1 cellular context compared by ENCODE assay signal in the genomic region with DNA sequence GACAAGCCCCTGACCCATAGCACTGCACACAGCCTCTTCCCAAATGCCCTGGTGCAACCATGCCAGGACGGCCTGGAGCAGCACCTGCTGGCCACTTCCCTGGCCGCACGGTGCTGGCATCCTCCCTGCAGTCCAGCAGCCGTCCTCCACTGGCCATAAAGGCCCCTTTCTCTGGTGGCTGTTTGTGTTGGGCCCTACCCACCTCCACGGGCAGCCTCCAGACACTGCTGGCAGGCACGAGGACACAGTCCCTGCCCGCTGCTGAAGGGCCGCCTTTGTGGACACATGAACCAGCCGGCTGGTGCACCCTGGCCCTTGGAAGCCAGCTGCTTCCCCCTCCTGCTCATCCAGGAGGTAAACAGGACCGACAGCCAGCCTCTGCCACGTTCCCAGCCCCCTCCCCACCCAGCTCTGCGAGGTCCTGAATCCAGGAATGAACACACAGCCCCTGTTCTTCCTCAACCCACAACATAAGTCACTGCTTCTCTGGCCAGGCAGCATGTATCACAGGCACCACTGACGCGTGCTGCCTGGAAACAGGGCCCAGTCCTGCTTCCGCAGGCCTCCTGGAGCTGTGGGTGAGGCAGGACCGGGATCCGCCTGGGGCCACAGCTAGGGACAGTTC.
TF ChIP-seq lines count a peak whose summit lies in the region.

No MANE protein-coding gene starts in this region.

TF ChIP-seq in HepG2, 621 proteins besides CTCF, POLR2A, EP300 and RAD21 (continued from another document and continues in another):
- peak; percentile 57; the same call in 1 of the 2 replicates for TF ChIP-seq ZNF775 (CRISPR knock-in tag; IDR thresholded peaks at IDR 0.05; ENCODE audit: borderline replicate concordance)
- no peak for TF ChIP-seq ZSCAN20 (CRISPR knock-in tag; IDR thresholded peaks at IDR 0.05; ENCODE audit: borderline replicate concordance)
- 0 out of 2 replicates have a peak, but pooled peaks have one; percentile 15 for TF ChIP-seq BCL6 (CRISPR knock-in tag; IDR thresholded peaks at IDR 0.05)
- 0 out of 2 replicates have a peak, but pooled peaks have one; percentile 19 for TF ChIP-seq KDM1A (CRISPR knock-in tag; IDR thresholded peaks at IDR 0.05)
- TF ChIP-seq NCOR1 (IDR thresholded peaks at IDR 0.05; ENCODE audit: borderline replicate concordance, low read length): no peak
- 0 out of 2 replicates have a peak, but pooled peaks have one; percentile 31 for TF ChIP-seq ZNF792 (CRISPR knock-in tag; IDR thresholded peaks at IDR 0.05)
- TF ChIP-seq KDM3A (CRISPR knock-in tag; IDR thresholded peaks at IDR 0.05; ENCODE audit: low read depth): peak; percentile 59; the same call in 1 of the 2 replicates
- TF ChIP-seq JUNB (CRISPR knock-in tag; IDR thresholded peaks at IDR 0.05; ENCODE audit: borderline replicate concordance): no peak
- peak; percentile 22; the same call in 1 of the 2 replicates for TF ChIP-seq EED (CRISPR knock-in tag; IDR thresholded peaks at IDR 0.05)
- no peak for TF ChIP-seq SMARCC2 (IDR thresholded peaks at IDR 0.05)
- TF ChIP-seq MED8 (CRISPR knock-in tag; IDR thresholded peaks at IDR 0.05; ENCODE audit: insufficient replicate concordance): no peak
- TF ChIP-seq CAMTA2 (CRISPR knock-in tag; IDR thresholded peaks at IDR 0.05; ENCODE audit: borderline replicate concordance): no peak
- TF ChIP-seq KDM5A (IDR thresholded peaks at IDR 0.05; ENCODE audit: borderline replicate concordance, low read length): no peak
- no peak for TF ChIP-seq ZNF160 (CRISPR knock-in tag; IDR thresholded peaks at IDR 0.05)
- TF ChIP-seq, protein P1, sequence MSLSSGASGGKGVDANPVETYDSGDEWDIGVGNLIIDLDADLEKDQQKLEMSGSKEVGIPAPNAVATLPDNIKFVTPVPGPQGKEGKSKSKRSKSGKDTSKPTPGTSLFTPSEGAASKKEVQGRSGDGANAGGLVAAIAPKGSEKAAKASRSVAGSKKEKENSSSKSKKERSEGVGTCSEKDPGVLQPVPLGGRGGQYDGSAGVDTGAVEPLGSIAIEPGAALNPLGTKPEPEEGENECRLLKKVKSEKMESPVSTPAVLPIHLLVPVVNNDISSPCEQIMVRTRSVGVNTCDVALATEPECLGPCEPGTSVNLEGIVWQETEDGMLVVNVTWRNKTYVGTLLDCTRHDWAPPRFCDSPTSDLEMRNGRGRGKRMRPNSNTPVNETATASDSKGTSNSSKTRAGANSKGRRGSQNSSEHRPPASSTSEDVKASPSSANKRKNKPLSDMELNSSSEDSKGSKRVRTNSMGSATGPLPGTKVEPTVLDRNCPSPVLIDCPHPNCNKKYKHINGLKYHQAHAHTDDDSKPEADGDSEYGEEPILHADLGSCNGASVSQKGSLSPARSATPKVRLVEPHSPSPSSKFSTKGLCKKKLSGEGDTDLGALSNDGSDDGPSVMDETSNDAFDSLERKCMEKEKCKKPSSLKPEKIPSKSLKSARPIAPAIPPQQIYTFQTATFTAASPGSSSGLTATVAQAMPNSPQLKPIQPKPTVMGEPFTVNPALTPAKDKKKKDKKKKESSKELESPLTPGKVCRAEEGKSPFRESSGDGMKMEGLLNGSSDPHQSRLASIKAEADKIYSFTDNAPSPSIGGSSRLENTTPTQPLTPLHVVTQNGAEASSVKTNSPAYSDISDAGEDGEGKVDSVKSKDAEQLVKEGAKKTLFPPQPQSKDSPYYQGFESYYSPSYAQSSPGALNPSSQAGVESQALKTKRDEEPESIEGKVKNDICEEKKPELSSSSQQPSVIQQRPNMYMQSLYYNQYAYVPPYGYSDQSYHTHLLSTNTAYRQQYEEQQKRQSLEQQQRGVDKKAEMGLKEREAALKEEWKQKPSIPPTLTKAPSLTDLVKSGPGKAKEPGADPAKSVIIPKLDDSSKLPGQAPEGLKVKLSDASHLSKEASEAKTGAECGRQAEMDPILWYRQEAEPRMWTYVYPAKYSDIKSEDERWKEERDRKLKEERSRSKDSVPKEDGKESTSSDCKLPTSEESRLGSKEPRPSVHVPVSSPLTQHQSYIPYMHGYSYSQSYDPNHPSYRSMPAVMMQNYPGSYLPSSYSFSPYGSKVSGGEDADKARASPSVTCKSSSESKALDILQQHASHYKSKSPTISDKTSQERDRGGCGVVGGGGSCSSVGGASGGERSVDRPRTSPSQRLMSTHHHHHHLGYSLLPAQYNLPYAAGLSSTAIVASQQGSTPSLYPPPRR (CRISPR knock-in tag; IDR thresholded peaks at IDR 0.05; ENCODE audit: borderline replicate concordance): peak; percentile 49
- TF ChIP-seq ZNF468 (CRISPR knock-in tag; IDR thresholded peaks at IDR 0.05): 0 out of 2 replicates have a peak, but pooled peaks have one; percentile 44
- TF ChIP-seq, protein P2, sequence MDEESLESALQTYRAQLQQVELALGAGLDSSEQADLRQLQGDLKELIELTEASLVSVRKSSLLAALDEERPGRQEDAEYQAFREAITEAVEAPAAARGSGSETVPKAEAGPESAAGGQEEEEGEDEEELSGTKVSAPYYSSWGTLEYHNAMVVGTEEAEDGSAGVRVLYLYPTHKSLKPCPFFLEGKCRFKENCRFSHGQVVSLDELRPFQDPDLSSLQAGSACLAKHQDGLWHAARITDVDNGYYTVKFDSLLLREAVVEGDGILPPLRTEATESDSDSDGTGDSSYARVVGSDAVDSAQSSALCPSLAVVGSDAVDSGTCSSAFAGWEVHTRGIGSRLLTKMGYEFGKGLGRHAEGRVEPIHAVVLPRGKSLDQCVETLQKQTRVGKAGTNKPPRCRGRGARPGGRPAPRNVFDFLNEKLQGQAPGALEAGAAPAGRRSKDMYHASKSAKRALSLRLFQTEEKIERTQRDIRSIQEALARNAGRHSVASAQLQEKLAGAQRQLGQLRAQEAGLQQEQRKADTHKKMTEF (CRISPR knock-in tag; IDR thresholded peaks at IDR 0.05): peak; percentile 73
- no peak for TF ChIP-seq EHMT2 (IDR thresholded peaks at IDR 0.05; ENCODE audit: borderline replicate concordance, low read depth, low read length)
- TF ChIP-seq, protein P3, sequence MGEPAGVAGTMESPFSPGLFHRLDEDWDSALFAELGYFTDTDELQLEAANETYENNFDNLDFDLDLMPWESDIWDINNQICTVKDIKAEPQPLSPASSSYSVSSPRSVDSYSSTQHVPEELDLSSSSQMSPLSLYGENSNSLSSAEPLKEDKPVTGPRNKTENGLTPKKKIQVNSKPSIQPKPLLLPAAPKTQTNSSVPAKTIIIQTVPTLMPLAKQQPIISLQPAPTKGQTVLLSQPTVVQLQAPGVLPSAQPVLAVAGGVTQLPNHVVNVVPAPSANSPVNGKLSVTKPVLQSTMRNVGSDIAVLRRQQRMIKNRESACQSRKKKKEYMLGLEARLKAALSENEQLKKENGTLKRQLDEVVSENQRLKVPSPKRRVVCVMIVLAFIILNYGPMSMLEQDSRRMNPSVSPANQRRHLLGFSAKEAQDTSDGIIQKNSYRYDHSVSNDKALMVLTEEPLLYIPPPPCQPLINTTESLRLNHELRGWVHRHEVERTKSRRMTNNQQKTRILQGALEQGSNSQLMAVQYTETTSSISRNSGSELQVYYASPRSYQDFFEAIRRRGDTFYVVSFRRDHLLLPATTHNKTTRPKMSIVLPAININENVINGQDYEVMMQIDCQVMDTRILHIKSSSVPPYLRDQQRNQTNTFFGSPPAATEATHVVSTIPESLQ (CRISPR knock-in tag; conservative IDR thresholded peaks at IDR 0.05): no peak
- no peak for TF ChIP-seq THAP11 (CRISPR knock-in tag; IDR thresholded peaks at IDR 0.05)
- TF ChIP-seq, protein P4, sequence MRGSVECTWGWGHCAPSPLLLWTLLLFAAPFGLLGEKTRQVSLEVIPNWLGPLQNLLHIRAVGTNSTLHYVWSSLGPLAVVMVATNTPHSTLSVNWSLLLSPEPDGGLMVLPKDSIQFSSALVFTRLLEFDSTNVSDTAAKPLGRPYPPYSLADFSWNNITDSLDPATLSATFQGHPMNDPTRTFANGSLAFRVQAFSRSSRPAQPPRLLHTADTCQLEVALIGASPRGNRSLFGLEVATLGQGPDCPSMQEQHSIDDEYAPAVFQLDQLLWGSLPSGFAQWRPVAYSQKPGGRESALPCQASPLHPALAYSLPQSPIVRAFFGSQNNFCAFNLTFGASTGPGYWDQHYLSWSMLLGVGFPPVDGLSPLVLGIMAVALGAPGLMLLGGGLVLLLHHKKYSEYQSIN (CRISPR knock-in tag; IDR thresholded peaks at IDR 0.05; ENCODE audit: borderline replicate concordance): no peak
- no peak for TF ChIP-seq ZNF367 (CRISPR knock-in tag; IDR thresholded peaks at IDR 0.05; ENCODE audit: borderline replicate concordance)
- peak; percentile 60 for TF ChIP-seq POLR2G (IDR thresholded peaks at IDR 0.05; ENCODE audit: low read depth, low read length)
- peak; percentile 62; the same call in 1 of the 2 replicates for TF ChIP-seq ARNT2 (CRISPR knock-in tag; IDR thresholded peaks at IDR 0.05; ENCODE audit: low read depth)
- TF ChIP-seq, protein P5, sequence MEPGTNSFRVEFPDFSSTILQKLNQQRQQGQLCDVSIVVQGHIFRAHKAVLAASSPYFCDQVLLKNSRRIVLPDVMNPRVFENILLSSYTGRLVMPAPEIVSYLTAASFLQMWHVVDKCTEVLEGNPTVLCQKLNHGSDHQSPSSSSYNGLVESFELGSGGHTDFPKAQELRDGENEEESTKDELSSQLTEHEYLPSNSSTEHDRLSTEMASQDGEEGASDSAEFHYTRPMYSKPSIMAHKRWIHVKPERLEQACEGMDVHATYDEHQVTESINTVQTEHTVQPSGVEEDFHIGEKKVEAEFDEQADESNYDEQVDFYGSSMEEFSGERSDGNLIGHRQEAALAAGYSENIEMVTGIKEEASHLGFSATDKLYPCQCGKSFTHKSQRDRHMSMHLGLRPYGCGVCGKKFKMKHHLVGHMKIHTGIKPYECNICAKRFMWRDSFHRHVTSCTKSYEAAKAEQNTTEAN (CRISPR knock-in tag; conservative IDR thresholded peaks at IDR 0.05): 0 out of 2 replicates have a peak, but pooled peaks have one; percentile 49
- TF ChIP-seq, protein P6, sequence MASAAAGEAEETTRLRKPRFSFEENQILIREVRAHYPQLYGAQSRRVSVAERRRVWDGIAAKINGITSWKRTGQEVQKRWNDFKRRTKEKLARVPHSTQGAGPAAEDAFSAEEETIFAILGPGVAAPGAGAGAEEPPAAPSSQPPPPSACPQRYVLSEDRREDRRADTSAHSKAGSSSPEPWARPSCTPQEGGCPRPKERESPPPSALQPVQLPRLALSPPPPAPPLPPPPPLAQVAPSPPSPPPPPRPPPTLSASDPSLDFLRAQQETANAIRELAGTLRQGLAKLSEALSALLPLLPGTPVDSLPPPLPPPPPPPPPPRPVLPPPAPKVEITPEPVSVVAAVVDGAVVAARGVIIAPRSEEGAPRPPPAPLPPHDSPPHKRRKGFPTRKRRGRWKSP (CRISPR knock-in tag; IDR thresholded peaks at IDR 0.05): no peak
- TF ChIP-seq ZNF558 (CRISPR knock-in tag; IDR thresholded peaks at IDR 0.05; ENCODE audit: borderline replicate concordance): no peak
- TF ChIP-seq KAT8 (CRISPR knock-in tag; IDR thresholded peaks at IDR 0.05): peak; percentile 24
- TF ChIP-seq SMC3 (IDR thresholded peaks at IDR 0.05; ENCODE audit: low read length): peak; percentile 55; the same call in 1 of the 2 replicates
- peak; percentile 61; the same call in 1 of the 2 replicates for TF ChIP-seq ZNF614 (CRISPR knock-in tag; IDR thresholded peaks at IDR 0.05; ENCODE audit: borderline replicate concordance)
- no peak for TF ChIP-seq TBP (CRISPR knock-in tag; IDR thresholded peaks at IDR 0.05)
- no peak for TF ChIP-seq RBM22 (optimal IDR thresholded peaks at IDR 0.05; ENCODE audit: low read length)
- TF ChIP-seq, protein P7, sequence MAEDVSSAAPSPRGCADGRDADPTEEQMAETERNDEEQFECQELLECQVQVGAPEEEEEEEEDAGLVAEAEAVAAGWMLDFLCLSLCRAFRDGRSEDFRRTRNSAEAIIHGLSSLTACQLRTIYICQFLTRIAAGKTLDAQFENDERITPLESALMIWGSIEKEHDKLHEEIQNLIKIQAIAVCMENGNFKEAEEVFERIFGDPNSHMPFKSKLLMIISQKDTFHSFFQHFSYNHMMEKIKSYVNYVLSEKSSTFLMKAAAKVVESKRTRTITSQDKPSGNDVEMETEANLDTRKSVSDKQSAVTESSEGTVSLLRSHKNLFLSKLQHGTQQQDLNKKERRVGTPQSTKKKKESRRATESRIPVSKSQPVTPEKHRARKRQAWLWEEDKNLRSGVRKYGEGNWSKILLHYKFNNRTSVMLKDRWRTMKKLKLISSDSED (CRISPR knock-in tag; IDR thresholded peaks at IDR 0.05): no peak
- peak; percentile 73; the same call in 1 of the 2 replicates for TF ChIP-seq ZNF747 (CRISPR knock-in tag; IDR thresholded peaks at IDR 0.05; ENCODE audit: borderline replicate concordance)
- peak; percentile 66; the same call in 1 of the 2 replicates for TF ChIP-seq ZSCAN21 (CRISPR knock-in tag; IDR thresholded peaks at IDR 0.05; ENCODE audit: borderline replicate concordance)
- TF ChIP-seq PHF8 (CRISPR knock-in tag; IDR thresholded peaks at IDR 0.05): peak; percentile 49
- TF ChIP-seq RFX5 (IDR thresholded peaks at IDR 0.05; ENCODE audit: low read depth, low read length): peak; percentile 14; the same call in 1 of the 2 replicates
- no peak for TF ChIP-seq BRCA1 (CRISPR knock-in tag; IDR thresholded peaks at IDR 0.05)
- TF ChIP-seq POLR2AphosphoS2 (IDR thresholded peaks at IDR 0.05; ENCODE audit: low read depth, low read length): no peak
- peak; percentile 79; the same call in 1 of the 2 replicates for TF ChIP-seq ZNF772 (CRISPR knock-in tag; IDR thresholded peaks at IDR 0.05)
- TF ChIP-seq, protein P8, sequence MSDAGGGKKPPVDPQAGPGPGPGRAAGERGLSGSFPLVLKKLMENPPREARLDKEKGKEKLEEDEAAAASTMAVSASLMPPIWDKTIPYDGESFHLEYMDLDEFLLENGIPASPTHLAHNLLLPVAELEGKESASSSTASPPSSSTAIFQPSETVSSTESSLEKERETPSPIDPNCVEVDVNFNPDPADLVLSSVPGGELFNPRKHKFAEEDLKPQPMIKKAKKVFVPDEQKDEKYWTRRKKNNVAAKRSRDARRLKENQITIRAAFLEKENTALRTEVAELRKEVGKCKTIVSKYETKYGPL (CRISPR knock-in tag; IDR thresholded peaks at IDR 0.05): no peak
- TF ChIP-seq, protein P9, sequence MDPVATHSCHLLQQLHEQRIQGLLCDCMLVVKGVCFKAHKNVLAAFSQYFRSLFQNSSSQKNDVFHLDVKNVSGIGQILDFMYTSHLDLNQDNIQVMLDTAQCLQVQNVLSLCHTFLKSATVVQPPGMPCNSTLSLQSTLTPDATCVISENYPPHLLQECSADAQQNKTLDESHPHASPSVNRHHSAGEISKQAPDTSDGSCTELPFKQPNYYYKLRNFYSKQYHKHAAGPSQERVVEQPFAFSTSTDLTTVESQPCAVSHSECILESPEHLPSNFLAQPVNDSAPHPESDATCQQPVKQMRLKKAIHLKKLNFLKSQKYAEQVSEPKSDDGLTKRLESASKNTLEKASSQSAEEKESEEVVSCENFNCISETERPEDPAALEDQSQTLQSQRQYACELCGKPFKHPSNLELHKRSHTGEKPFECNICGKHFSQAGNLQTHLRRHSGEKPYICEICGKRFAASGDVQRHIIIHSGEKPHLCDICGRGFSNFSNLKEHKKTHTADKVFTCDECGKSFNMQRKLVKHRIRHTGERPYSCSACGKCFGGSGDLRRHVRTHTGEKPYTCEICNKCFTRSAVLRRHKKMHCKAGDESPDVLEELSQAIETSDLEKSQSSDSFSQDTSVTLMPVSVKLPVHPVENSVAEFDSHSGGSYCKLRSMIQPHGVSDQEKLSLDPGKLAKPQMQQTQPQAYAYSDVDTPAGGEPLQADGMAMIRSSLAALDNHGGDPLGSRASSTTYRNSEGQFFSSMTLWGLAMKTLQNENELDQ (CRISPR knock-in tag; IDR thresholded peaks at IDR 0.05; ENCODE audit: borderline replicate concordance): no peak
- no peak for TF ChIP-seq ZNF737 (CRISPR knock-in tag; IDR thresholded peaks at IDR 0.05; ENCODE audit: borderline replicate concordance)
- TF ChIP-seq EZH2 (conservative IDR thresholded peaks at IDR 0.05; ENCODE audit: low read depth, low read length): no peak
- TF ChIP-seq ZNF619 (CRISPR knock-in tag; IDR thresholded peaks at IDR 0.05): no peak
- peak; percentile 33; the same call in 1 of the 2 replicates for TF ChIP-seq DMAP1 (CRISPR knock-in tag; IDR thresholded peaks at IDR 0.05)
